In genomic region chr22:50153756-50154140, GRCh38 we compare ENCODE assay signal across 19 cellular contexts.
"Had no signal": no experiment of that assay in that cellular context is flagged by ENCODE, and none has a peak within 500 bp of the region (broad histone marks: within the 10 kb centered on the region; RNA-seq: fewer than 3 reads in every experiment).

No MANE protein-coding gene starts in this region.

- H3K4me2 ChIP-seq: hepatocyte had no signal

- H3K27ac ChIP-seq: coronary artery, dorsolateral prefrontal cortex, esophagus muscularis mucosa, foreskin keratinocyte, gastroesophageal sphincter, heart left ventricle, hepatocyte, left lung, lower lobe of right lung had no signal

- H3K4me3 ChIP-seq: coronary artery, dorsolateral prefrontal cortex, esophagus muscularis mucosa, gastroesophageal sphincter, heart left ventricle, hepatocyte, left lung, lower lobe of right lung, mucosa of descending colon had no signal

- DNase-seq: dermis blood vessel endothelial cell; dorsolateral prefrontal cortex; effector CD4-positive, alpha-beta T cell; effector memory CD4-positive, alpha-beta T cell; foreskin keratinocyte; heart left ventricle; hypothalamus; immature natural killer cell; left cardiac atrium; left lung; left ventricle myocardium superior; lower lobe of right lung; mesenchymal stem cell; mucosa of descending colon; naive B cell had no signal

- ATAC-seq: foreskin keratinocyte, gastroesophageal sphincter, heart left ventricle, left cardiac atrium, left lung, left ventricle myocardium superior, lower lobe of right lung, mucosa of descending colon had no signal

- H3K9me3 ChIP-seq: esophagus muscularis mucosa, gastroesophageal sphincter, heart left ventricle, left lung, lower lobe of right lung, mucosa of descending colon had no signal

- H2AFZ ChIP-seq: hepatocyte had no signal

- H3K27me3 ChIP-seq: dorsolateral prefrontal cortex, esophagus muscularis mucosa, gastroesophageal sphincter, hepatocyte had no signal

- H3K36me3 ChIP-seq: esophagus muscularis mucosa, gastroesophageal sphincter, heart left ventricle, left lung, lower lobe of right lung had no signal

- H3K4me1 ChIP-seq: esophagus muscularis mucosa, foreskin keratinocyte, gastroesophageal sphincter, heart left ventricle, lower lobe of right lung had no signal

- H3K79me2 ChIP-seq: hepatocyte had no signal
